9 cellular contexts compared by ENCODE assay signal in the genomic region with DNA sequence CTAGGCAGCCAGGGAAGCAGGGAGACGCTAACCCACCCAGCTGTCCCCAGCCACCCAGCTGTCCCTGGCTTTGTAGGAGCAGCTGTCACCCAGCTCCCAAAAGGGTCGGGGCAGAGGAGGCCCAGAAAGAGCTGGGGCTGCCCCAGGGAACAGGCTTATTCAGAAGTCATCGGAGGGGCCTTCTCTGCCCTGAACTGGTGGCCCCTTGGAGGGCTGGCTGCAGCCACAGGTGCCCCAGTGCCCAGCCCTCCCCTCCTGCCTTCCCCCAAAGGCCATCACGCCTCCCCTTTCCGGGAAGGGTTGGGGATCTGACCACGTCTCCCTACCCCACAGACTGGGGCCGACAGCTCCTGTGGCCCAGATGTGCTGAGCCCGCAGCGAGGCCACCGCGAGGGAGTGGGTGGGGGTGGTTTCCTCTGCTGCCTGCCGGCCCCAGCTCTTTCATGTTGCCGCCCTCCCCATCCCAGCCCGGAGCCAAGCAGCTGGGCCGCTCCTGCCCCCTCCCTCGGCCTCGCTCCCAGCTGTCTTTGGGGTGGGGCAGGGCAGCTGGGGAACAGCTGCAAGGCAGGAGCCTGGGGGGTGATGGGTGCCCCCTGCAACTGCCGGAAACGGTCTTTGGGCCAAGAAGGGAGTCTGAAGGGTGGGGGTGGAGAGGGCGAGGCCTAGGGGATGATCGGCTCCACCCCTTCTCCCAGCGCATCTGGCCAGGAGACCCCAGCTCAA. TPM values are rescaled to one million over a fixed set of nuclear protein-coding genes. Genes with fewer than 3 reads are reported as not detected.
DNase-seq lines count a peak whose midpoint lies in the region; ATAC-seq and TF ChIP-seq lines count a peak whose summit lies in the region.
"Had no signal": no experiment of that assay in that cellular context is flagged by ENCODE, and none has a peak within 500 bp of the region (broad histone marks: within the 10 kb centered on the region; RNA-seq: fewer than 3 reads in every experiment).

No MANE protein-coding gene starts in this region.

- no peaks in the 10 kb centered on the region for H3K9me3 ChIP-seq in IMR-90 (ENCODE audit: control insufficient read depth, insufficient read depth, low read length)
- H3K9me3 ChIP-seq in ovary: no peaks in the 10 kb centered on the region

- peak overlapping the region; percentile 47 for H3K4me3 Mint-ChIP-seq in activated CD4-positive, alpha-beta T cell treated with anti-CD3 and anti-CD28 coated beads, Interleukin-2, amount 10 ng/mL, durations not matched to agents 7 days and 5 days

- H3K23ac ChIP-seq in IMR-90 (ENCODE audit: low read depth, low read length): peak overlapping the region; percentile 12; the same call in 1 of the 2 replicates

- H3K36me3 ChIP-seq in IMR-90 (ENCODE audit: control insufficient read depth, insufficient read depth, low read length) (peaks cover 30% of the 10 kb centered on the region), ovary (no peaks in the 10 kb centered on the region)

- H3K9ac ChIP-seq in IMR-90 (ENCODE audit: low read depth, low read length): 0 out of 2 replicates have a peak overlapping the region, but pooled peaks have one; percentile 6

- H3K27me3 Mint-ChIP-seq in activated CD4-positive, alpha-beta T cell treated with anti-CD3 and anti-CD28 coated beads, Interleukin-2, amount 10 ng/mL, durations not matched to agents 7 days and 5 days: no peaks in the 10 kb centered on the region

- DNase-seq in EH (ENCODE audit: low read depth) (peak; percentile 42), IMR-90 (peak; percentile 73), ovary (peak; percentile 76 to 90 (median 81)), NOMO-1 treated with DMSO at 0.1 percent for 48 hours (lab: John Stamatoyannopoulos, UW; ENCODE audit: unreplicated experiment) (no peak), DMS79 treated with DMSO at 0.1 percent for 48 hours (lab: John Stamatoyannopoulos, UW) (no peak)
- DNase-seq in activated CD4-positive, alpha-beta T cell treated with anti-CD3 and anti-CD28 coated beads, Interleukin-2, amount 10 ng/mL, durations not matched to agents 7 days and 5 days: peak; percentile 70

- in situ Hi-C loops in IMR-90 (cut with MboI; ENCODE audit: low sequenced_read_pairs): no loop called here

- H3K9me3 Mint-ChIP-seq in activated CD4-positive, alpha-beta T cell treated with anti-CD3 and anti-CD28 coated beads, Interleukin-2, amount 10 ng/mL, durations not matched to agents 7 days and 5 days: no peaks in the 10 kb centered on the region

- no peak for TF ChIP-seq RAD21 in IMR-90 (IDR thresholded peaks at IDR 0.05; ENCODE audit: low read length)

- peak overlapping the region; percentile 49; the same call in 1 of the 2 replicates for H2AK5ac ChIP-seq in IMR-90 (ENCODE audit: low read depth, low read length)

- H3K4me3 ChIP-seq in IMR-90 (ENCODE audit: insufficient read depth, low read depth, low read length) (no peak overlapping the region), ovary (no peak overlapping the region)
- H3K4me3 ChIP-seq: SK-N-MC had no signal

- H4K5ac ChIP-seq in IMR-90 (ENCODE audit: low read depth, low read length): no peak overlapping the region

- peak overlapping the region; percentile 78 for H2AFZ ChIP-seq in IMR-90 (replicated peaks; ENCODE audit: low read length, poor library complexity)

- H2AK9ac ChIP-seq in IMR-90 (replicated peaks; ENCODE audit: low read depth, low read length, poor library complexity): peak overlapping the region; percentile 74

- 0% methylated on average over 1 of the region's 22 CpGs; no CpG with 5 or more reads in 1 of the 2 experiments for WGBS in IMR-90 (ENCODE audit: extremely low coverage in 2 of 2, insufficient read length in 1 of 2), 2 experiments
- WGBS in ovary, 3 donors: 4 to 8% (median 7%) methylated on average over 20 to 22 of the region's 22 CpGs

- peak overlapping the region; percentile 92 for H3K27ac Mint-ChIP-seq in activated CD4-positive, alpha-beta T cell treated with anti-CD3 and anti-CD28 coated beads, Interleukin-2, amount 10 ng/mL, durations not matched to agents 7 days and 5 days

- H2BK20ac ChIP-seq in IMR-90 (ENCODE audit: low read depth, low read length): no peak overlapping the region

- ATAC-seq in GM21423 (IDR thresholded peaks at IDR 0.05; ENCODE audit: unreplicated experiment) (peak; percentile 77), IMR-90 (ENCODE audit: low read depth) (peak; percentile 81), esophagus mucosa (peak; percentile 44)

- dilution Hi-C loops in IMR-90 (cut with HindIII; ENCODE audit: low sequenced_read_pairs, unreplicated experiment): no loop called here

- 0 out of 2 replicates have a peak overlapping the region, but pooled peaks have one; percentile 1 for H3K4me2 ChIP-seq in IMR-90 (ENCODE audit: low read depth, low read length)

- no peak overlapping the region for H3K18ac ChIP-seq in IMR-90 (ENCODE audit: low read depth, low read length)

- BruUV-seq in IMR-90 (replicated peaks; lab: Mats Ljungman, UMichigan): no TSS peak

- H2BK5ac ChIP-seq in IMR-90 (ENCODE audit: low read depth, low read length, poor library complexity, severe bottlenecking): no peak overlapping the region

- H3K36me3 Mint-ChIP-seq in activated CD4-positive, alpha-beta T cell treated with anti-CD3 and anti-CD28 coated beads, Interleukin-2, amount 10 ng/mL, durations not matched to agents 7 days and 5 days (ENCODE audit: low read depth): peaks cover 15% of the 10 kb centered on the region

- peak overlapping the region; percentile 55; the same call in 1 of the 2 replicates for H3K4ac ChIP-seq in IMR-90 (ENCODE audit: low read depth, low read length)

- intact Hi-C loops in IMR-90 (cut with micrococcal nuclease) (no loop called here), ovary (cut with DNase I) (no loop called here)

- H3K9me1 ChIP-seq in IMR-90 (ENCODE audit: insufficient read depth, low read length): peaks cover 22% of the 10 kb centered on the region

- H3K14ac ChIP-seq in IMR-90 (replicated peaks; ENCODE audit: low read depth, low read length): no peak overlapping the region

- peaks cover 18% of the 10 kb centered on the region for H3K4me1 ChIP-seq in IMR-90 (ENCODE audit: control insufficient read depth, insufficient read depth, low read length)
- peaks cover 6% of the 10 kb centered on the region for H3K4me1 ChIP-seq in ovary (ENCODE audit: insufficient read depth)

- no peak overlapping the region for H2BK15ac ChIP-seq in IMR-90 (ENCODE audit: low read depth, low read length)

- peaks cover 41% of the 10 kb centered on the region for H4K20me1 ChIP-seq in IMR-90 (ENCODE audit: insufficient read depth, low read length)

- TF ChIP-seq POLR2A in IMR-90 (IDR thresholded peaks at IDR 0.05; ENCODE audit: low read depth, low read length): no peak
- no peak for TF ChIP-seq POLR2A in ovary (IDR thresholded peaks at IDR 0.05)

- POLR2A ChIA-PET in IMR-90 (lab: Charles Lee; ENCODE audit: unreplicated experiment): interaction anchor here (0.5 to 0.8 kb wide), 3 partner anchors 15 to 1280 kb away, joined by 3 to 9 read pairs (median 4); no protein-coding TSS in a partner anchor
- POLR2A ChIA-PET in activated CD4-positive, alpha-beta T cell treated with anti-CD3 and anti-CD28 coated beads, Interleukin-2, amount 10 ng/mL, durations not matched to agents 7 days and 5 days (lab: Charles Lee): interaction anchor here (0.6 kb wide), 2 partner anchors 15 to 53 kb away, joined by 3 to 14 read pairs; a partner anchor contains a TSS

- no peak for TF ChIP-seq CTCF in IMR-90 (conservative IDR thresholded peaks at IDR 0.05; ENCODE audit: low read depth, low read length)
- no peak for TF ChIP-seq CTCF in ovary (IDR thresholded peaks at IDR 0.05)

- peak overlapping the region in 1 of 2 experiments; percentile 24; a peak in 1 of 4 replicates for H4K8ac ChIP-seq in IMR-90 (ENCODE audit: low read depth in 2 of 2, low read length in 2 of 2)

- H3K4me1 Mint-ChIP-seq in activated CD4-positive, alpha-beta T cell treated with anti-CD3 and anti-CD28 coated beads, Interleukin-2, amount 10 ng/mL, durations not matched to agents 7 days and 5 days: peaks cover 45% of the 10 kb centered on the region

- no peak overlapping the region; the same call in 1 of the 2 replicates for H3K56ac ChIP-seq in IMR-90 (ENCODE audit: extremely low read depth, insufficient read depth, low read length)

- H3K79me1 ChIP-seq in IMR-90 (ENCODE audit: low read depth in 1 of 2, low read length in 2 of 2): peaks cover 0 to 44% of the 10 kb centered on the region in 2 experiments

- no peak overlapping the region for H3K27ac ChIP-seq in IMR-90 (ENCODE audit: insufficient read depth, low read length)
- H3K27ac ChIP-seq in ovary: peak overlapping the region in 1 of 2 donors; percentile 32
- H3K27ac ChIP-seq: SK-N-MC had no signal

- peak overlapping the region; percentile 24 for H4K91ac ChIP-seq in IMR-90 (ENCODE audit: insufficient read depth, low read depth, low read length)

- H3K27me3 ChIP-seq in IMR-90 (ENCODE audit: control insufficient read depth, insufficient read depth, low read length): no peaks in the 10 kb centered on the region
- H3K27me3 ChIP-seq in ovary: no peaks in the 10 kb centered on the region

- CTCF ChIA-PET in IMR-90 (lab: Yijun Ruan, JAX): interaction anchor here (0.6 to 0.9 kb wide), 2 partner anchors 14 to 16 kb away, joined by 3 read pairs; no protein-coding TSS in a partner anchor
- CTCF ChIA-PET in activated CD4-positive, alpha-beta T cell treated with anti-CD3 and anti-CD28 coated beads, Interleukin-2, amount 10 ng/mL, durations not matched to agents 7 days and 5 days (lab: Charles Lee): interaction anchor here (0.8 to 4.8 kb wide), 7 partner anchors 9 to 262 kb away, joined by 3 to 28 read pairs (median 5); a partner anchor contains a TSS

- TF ChIP-seq EP300 in ovary (IDR thresholded peaks at IDR 0.05): no peak

- H2BK120ac ChIP-seq in IMR-90 (ENCODE audit: low read depth, low read length): no peak overlapping the region; the same call in 1 of the 2 replicates

RNA-seq across cellular contexts. Expression of a gene that starts 16.8 kb away (rescaled TPM):
- total RNA-seq in IMR-90 (2012; rRNA removed) (25.5 and 30.0 TPM in 2 replicates), esophagus mucosa (29.1 TPM), ovary (100 to 1,000 TPM in 2 of 7 donors, 10 to 100 TPM in 5; 48.5 to 120 (median 91.7) TPM)
- polyA plus RNA-seq in IMR-90 (2012; rRNA removed) (124 and 126 TPM in 2 replicates), ovary (10 to 100 TPM; 74.7 to 84.3 TPM)
- polyA plus RNA-seq in IMR-90 (2012; cell fraction: cytosol; rRNA removed): 102 and 174 TPM in 2 replicates
- polyA plus RNA-seq in IMR-90 (2012; cell fraction: nucleus; rRNA removed; ENCODE audit: low replicate concordance): 82.9 and 135 TPM in 2 replicates
- 10 to 100 TPM; 40.2 to 42.7 TPM for total RNA-seq in activated CD4-positive, alpha-beta T cell treated with anti-CD3 and anti-CD28 coated beads, Interleukin-2, amount 10 ng/mL, durations not matched to agents 7 days and 5 days

RNA-seq across cellular contexts. Expression of a gene that starts 53.1 kb away (rescaled TPM):
- total RNA-seq in IMR-90 (2012; rRNA removed) (5.0 and 11.7 TPM in 2 replicates), esophagus mucosa (3.3 TPM), ovary (10 to 100 TPM in 6 of 7 donors, 1 to 10 TPM in 1; 9.5 to 25.6 (median 23.3) TPM)
- polyA plus RNA-seq in IMR-90 (2012; rRNA removed) (12.9 and 14.3 TPM in 2 replicates), ovary (10 to 100 TPM; 23.0 to 23.9 TPM)
- 3.5 and 7.4 TPM in 2 replicates for polyA plus RNA-seq in IMR-90 (2012; cell fraction: cytosol; rRNA removed)
- polyA plus RNA-seq in IMR-90 (2012; cell fraction: nucleus; rRNA removed; ENCODE audit: low replicate concordance): 1.1 and 4.1 TPM in 2 replicates
- total RNA-seq in activated CD4-positive, alpha-beta T cell treated with anti-CD3 and anti-CD28 coated beads, Interleukin-2, amount 10 ng/mL, durations not matched to agents 7 days and 5 days: 1 to 10 TPM; 4.4 to 5.0 TPM

RNA-seq across cellular contexts. Expression of a gene that starts 53.4 kb away (rescaled TPM):
- 4.2 and 11.7 TPM in 2 replicates for total RNA-seq in IMR-90 (2012; rRNA removed)
- polyA plus RNA-seq in IMR-90 (2012; rRNA removed): 6.9 TPM in 2 replicates
- polyA plus RNA-seq in IMR-90 (2012; cell fraction: cytosol; rRNA removed): 4.3 and 7.5 TPM in 2 replicates
- 11.8 and 18.9 TPM in 2 replicates for polyA plus RNA-seq in IMR-90 (2012; cell fraction: nucleus; rRNA removed; ENCODE audit: low replicate concordance)
- 10 to 100 TPM; 20.7 to 23.6 TPM for total RNA-seq in activated CD4-positive, alpha-beta T cell treated with anti-CD3 and anti-CD28 coated beads, Interleukin-2, amount 10 ng/mL, durations not matched to agents 7 days and 5 days
- total RNA-seq in esophagus mucosa: 10.6 TPM
- 10 to 100 TPM in 6 of 7 donors, 1 to 10 TPM in 1; 8.7 to 31.2 (median 20.3) TPM for total RNA-seq in ovary
- 10 to 100 TPM in 1 of 2 donors, 1 to 10 TPM in 1; 6.2 to 11.8 TPM for polyA plus RNA-seq in ovary

Comparison
In these comparisons a context has a peak if more than half of its experiments do, and no peak if none do; other contexts are left out.
1. DNase-seq: peak in EH (single experiment), IMR-90 (single experiment), activated CD4-positive, alpha-beta T cell treated with anti-CD3 and anti-CD28 coated beads, Interleukin-2, amount 10 ng/mL, durations not matched to agents 7 days and 5 days (single experiment) and ovary (5 of 5); none in NOMO-1 treated with DMSO at 0.1 percent for 48 hours (single experiment) and DMS79 treated with DMSO at 0.1 percent for 48 hours (single experiment).
2. Peak in every context shown above with its lines, with median percentiles within 50 percentile points of each other: ATAC-seq.